In genomic region chr15:65326109-65326508, GRCh38 we compare ENCODE assay signal across 1 cellular context.
TF ChIP-seq lines count a peak whose summit lies in the region.

No MANE protein-coding gene starts in this region.

TF ChIP-seq in WTC11, 78 proteins besides CTCF, POLR2A, EP300 and RAD21 (continued from another document):
- TF ChIP-seq ATF6 (CRISPR knock-in tag; IDR thresholded peaks at IDR 0.05) (no peak), IRF1 (CRISPR knock-in tag; IDR thresholded peaks at IDR 0.05) (no peak), E2F1 (CRISPR knock-in tag; IDR thresholded peaks at IDR 0.05) (no peak), HMGXB4 (CRISPR knock-in tag; IDR thresholded peaks at IDR 0.05) (no peak), ELF4 (CRISPR knock-in tag; IDR thresholded peaks at IDR 0.05; ENCODE audit: low read depth) (no peak)
TF ChIP-seq in WTC11: peak in this region for 0.
